In genomic region chr4:23614284-23614892, GRCh38 we compare ENCODE assay signal across 8 cellular contexts.
DNase-seq lines count a peak whose midpoint lies in the region; ATAC-seq and TF ChIP-seq lines count a peak whose summit lies in the region.

No MANE protein-coding gene starts in this region.

- H3K27ac ChIP-seq in KMS-11: no peak overlapping the region
- H3K27ac ChIP-seq in VCaP: no peak overlapping the region
- no peak overlapping the region for H3K27ac ChIP-seq in right lobe of liver

- intact Hi-C loops in right lobe of liver (cut with DNase I): no loop called here

- H3K79me2 ChIP-seq in KMS-11 (ENCODE audit: insufficient read depth, low read depth): no peaks in the 10 kb centered on the region

- TF ChIP-seq POLR2A in right lobe of liver (IDR thresholded peaks at IDR 0.05): no peak

- H3K9me3 ChIP-seq in right lobe of liver: no peaks in the 10 kb centered on the region

- H3K36me3 ChIP-seq in KMS-11 (ENCODE audit: insufficient read depth) (no peaks in the 10 kb centered on the region), right lobe of liver (no peaks in the 10 kb centered on the region)

- no peaks in the 10 kb centered on the region for H4K20me1 ChIP-seq in KMS-11 (ENCODE audit: insufficient read depth)

- H3K4me1 ChIP-seq in KMS-11 (ENCODE audit: low read depth, poor library complexity, severe bottlenecking) (no peaks in the 10 kb centered on the region), right lobe of liver (no peaks in the 10 kb centered on the region)

- H3K27me3 Mint-ChIP-seq in mesothelial cell of epicardium (ENCODE audit: low read depth): no peaks in the 10 kb centered on the region

- H3K36me3 Mint-ChIP-seq in mesothelial cell of epicardium: no peaks in the 10 kb centered on the region

- DNase-seq in right lobe of liver: no peak
- DNase-seq in mesothelial cell of epicardium (ENCODE audit: low spot score in 2 of 2, unreplicated experiment in 2 of 2): no peak

- H2AFZ ChIP-seq in KMS-11 (ENCODE audit: low read depth): peak overlapping the region; percentile 7; the same call in 1 of the 2 replicates

- no peaks in the 10 kb centered on the region for H3K4me1 Mint-ChIP-seq in mesothelial cell of epicardium

- TF ChIP-seq CTCF in GM12873 (IDR thresholded peaks at IDR 0.05; ENCODE audit: insufficient read depth, low read depth, low read length, missing control alignments): peak; percentile 32
- peak; percentile 41; the same call in 1 of the 2 replicates for TF ChIP-seq CTCF in KMS-11 (conservative IDR thresholded peaks at IDR 0.05; ENCODE audit: low read depth, low read length)
- peak; percentile 25 for TF ChIP-seq CTCF in VCaP (conservative IDR thresholded peaks at IDR 0.05)
- TF ChIP-seq CTCF in right lobe of liver (IDR thresholded peaks at IDR 0.05): peak; percentile 29 to 44 (median 40)
- TF ChIP-seq CTCF in mesothelial cell of epicardium (IDR thresholded peaks at IDR 0.05; ENCODE audit: unreplicated experiment): no peak

- H3K9ac ChIP-seq in KMS-11: no peak overlapping the region

- no peaks in the 10 kb centered on the region for H3K27me3 ChIP-seq in KMS-11 (ENCODE audit: insufficient read depth, low read depth)
- H3K27me3 ChIP-seq in right lobe of liver: no peaks in the 10 kb centered on the region

- no peak overlapping the region for H3K4me2 ChIP-seq in KMS-11

- H3K4me3 Mint-ChIP-seq in mesothelial cell of epicardium: no peak overlapping the region

- ATAC-seq in right lobe of liver: peak; percentile 79 to 85 (median 82)
- no peak for ATAC-seq in HG03045 (IDR thresholded peaks at IDR 0.05; ENCODE audit: unreplicated experiment)
- no peak for ATAC-seq in GM19324 (IDR thresholded peaks at IDR 0.05; ENCODE audit: low FRiP score, unreplicated experiment)
- ATAC-seq in HG02610 (IDR thresholded peaks at IDR 0.05; ENCODE audit: unreplicated experiment): no peak

- whole genome bisulfite sequencing in right lobe of liver (ENCODE audit: insufficient coverage, low coverage, low lambda C conversion rate, missing lambda C conversion rate): 40% methylated on average over 1 of the region's 6 CpGs

- H3K4me3 ChIP-seq in KMS-11 (IDR thresholded peaks at IDR 0.05; ENCODE audit: insufficient read depth, low read depth, low read length) (no peak overlapping the region), right lobe of liver (no peak overlapping the region)

- no peak overlapping the region for H3K27ac Mint-ChIP-seq in mesothelial cell of epicardium

- H3K9me3 Mint-ChIP-seq in mesothelial cell of epicardium: no peaks in the 10 kb centered on the region

Comparison
In these comparisons a context has a peak if more than half of its experiments do, and no peak if none do; other contexts are left out.
1. ATAC-seq: peak in right lobe of liver (4 of 4); none in HG03045 (single experiment), GM19324 (single experiment) and HG02610 (single experiment).